1 cellular context compared by ENCODE assay signal in the genomic region with DNA sequence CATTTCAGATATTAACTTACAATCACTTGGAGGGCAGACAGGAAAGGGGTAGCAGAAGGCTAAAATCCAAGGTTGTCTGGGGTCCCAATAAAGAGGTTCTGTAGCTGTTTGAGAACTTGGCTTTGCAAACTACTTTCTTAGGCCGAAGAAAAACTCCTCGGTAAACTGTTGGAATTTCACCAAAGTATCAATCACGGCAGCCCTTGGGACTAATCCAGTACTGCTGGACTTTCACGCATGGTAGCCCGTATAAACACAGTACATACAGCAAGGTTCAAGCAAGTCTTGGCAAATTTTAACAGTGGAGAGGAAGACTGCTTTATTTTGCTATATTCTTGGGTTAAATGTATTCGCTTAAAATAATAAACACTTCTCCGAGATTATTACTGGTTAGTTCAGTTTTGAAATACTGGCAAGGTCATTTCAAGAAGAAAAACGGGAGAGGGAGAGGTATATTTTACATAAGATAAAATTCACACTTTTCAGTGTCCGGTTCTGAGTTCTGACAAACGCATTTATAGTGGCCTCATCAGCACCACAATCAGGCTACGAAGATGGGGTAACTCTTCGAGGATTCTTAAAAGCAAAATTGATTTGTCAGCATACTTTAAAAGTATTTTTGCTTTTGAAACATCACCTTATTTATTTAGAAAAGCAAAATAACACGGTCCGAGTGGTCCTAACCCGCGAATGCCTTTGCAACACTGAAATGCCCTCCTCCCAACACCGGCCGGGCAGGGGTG.
TF ChIP-seq lines count a peak whose summit lies in the region.

No MANE protein-coding gene starts in this region.

TF ChIP-seq in HEK293, 187 proteins besides CTCF, POLR2A, EP300 and RAD21 (continued from another document):
- no peak for TF ChIP-seq ZNF366 (tag by site-specific recombination; conservative IDR thresholded peaks at IDR 0.05)
- TF ChIP-seq ZNF239 (tag by site-specific recombination; IDR thresholded peaks at IDR 0.05): no peak
